In the genomic region with DNA sequence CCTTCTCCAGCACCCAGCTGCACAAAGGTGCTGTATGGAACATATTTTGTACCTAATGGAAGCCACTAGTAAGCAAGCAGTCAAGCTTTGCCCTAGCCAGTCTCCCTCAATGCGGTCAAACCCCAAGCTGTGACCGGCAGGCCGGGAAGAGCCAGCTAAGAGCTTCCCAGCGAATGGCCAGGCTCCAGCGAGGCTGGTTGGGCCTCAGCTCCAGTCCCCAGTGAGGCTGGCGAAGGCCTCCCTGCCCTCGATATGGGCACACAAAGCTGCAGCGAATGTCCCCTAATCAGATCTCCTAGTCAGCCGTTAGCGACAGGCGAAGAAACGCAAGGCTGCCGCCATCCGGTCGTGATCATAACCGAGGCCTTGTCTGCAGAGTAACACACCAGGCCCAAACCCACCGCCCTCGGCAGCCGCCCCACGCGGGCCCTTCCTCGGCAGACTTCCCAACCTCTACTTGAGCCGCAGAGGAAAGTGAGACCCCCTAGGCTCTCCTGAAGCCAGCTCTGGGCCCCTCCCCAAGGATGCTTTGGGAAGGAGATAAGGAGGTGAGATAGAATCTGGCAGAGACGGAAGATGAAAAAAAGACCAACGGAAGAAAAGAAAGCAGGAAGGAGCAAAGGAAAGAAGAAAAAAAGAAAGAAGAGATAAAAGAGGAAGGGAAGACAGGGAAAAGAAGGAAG, we compare ENCODE assay signal across 9 cellular contexts. TPM values are rescaled to one million over a fixed set of nuclear protein-coding genes. Genes with fewer than 3 reads are reported as not detected.
DNase-seq lines count a peak whose midpoint lies in the region; ATAC-seq and TF ChIP-seq lines count a peak whose summit lies in the region.
"Had no signal": no experiment of that assay in that cellular context is flagged by ENCODE, and none has a peak within 500 bp of the region (broad histone marks: within the 10 kb centered on the region; RNA-seq: fewer than 3 reads in every experiment).

No MANE protein-coding gene starts in this region.

- H3K4me3 ChIP-seq in adipocyte (ENCODE audit: low read length) = peak overlapping the region; percentile 94

- H3K4me3 Mint-ChIP-seq in IgD-negative memory B cell (peak overlapping the region; percentile 38 to 90 (median 76)), neural crest cell (peak overlapping the region; percentile 54)

- H3K9me3 Mint-ChIP-seq in IgD-negative memory B cell (peaks cover 0 to 13% (median 0%) of the 10 kb centered on the region in 3 donors), neural crest cell (no peaks in the 10 kb centered on the region)

- H3K9ac ChIP-seq in adipocyte (ENCODE audit: low read length) = peak overlapping the region; percentile 93

- peak overlapping the region; percentile 85 to 98 (median 95) for H3K27ac Mint-ChIP-seq in IgD-negative memory B cell
- H3K27ac Mint-ChIP-seq in neural crest cell (ENCODE audit: unreplicated experiment) = no peak overlapping the region

- no peaks in the 10 kb centered on the region for H3K36me3 ChIP-seq in adipocyte (ENCODE audit: control insufficient read depth, insufficient read depth, low read length, severe bottlenecking)

- DNase-seq in DMS79 (lab: John Stamatoyannopoulos, UW) = peak; percentile 63
- DNase-seq in adipocyte (ENCODE audit: low read depth) = no peak
- no peak for DNase-seq in neural crest cell (ENCODE audit: low read depth, low spot score)
- no peak for DNase-seq in pons (ENCODE audit: low spot score)
- no peak for DNase-seq in mucosa of gallbladder (ENCODE audit: low spot score)

- H3K36me3 Mint-ChIP-seq in IgD-negative memory B cell (peaks cover 3% of the 10 kb centered on the region), neural crest cell (ENCODE audit: low read depth) (peaks cover 9% of the 10 kb centered on the region)

- H3K9me3 ChIP-seq in adipocyte (ENCODE audit: control insufficient read depth, low read length) = no peaks in the 10 kb centered on the region

- H3K27me3 Mint-ChIP-seq in IgD-negative memory B cell (peaks cover 48% of the 10 kb centered on the region), neural crest cell (ENCODE audit: low read depth) (peaks cover 96% of the 10 kb centered on the region)

- H3K4me1 Mint-ChIP-seq in IgD-negative memory B cell (peaks cover 7 to 12% (median 9%) of the 10 kb centered on the region in 3 donors), neural crest cell (peaks cover 18% of the 10 kb centered on the region)

- no peak for TF ChIP-seq CTCF in neural crest cell (conservative IDR thresholded peaks at IDR 0.05)

- H3K27me3 ChIP-seq in adipocyte (replicated peaks; ENCODE audit: control insufficient read depth, insufficient read depth, low read length) = no peaks in the 10 kb centered on the region

- H3K4me1 ChIP-seq in adipocyte (ENCODE audit: control insufficient read depth, insufficient read depth, low read length) = peaks cover 39% of the 10 kb centered on the region

- ATAC-seq in GM18858 (IDR thresholded peaks at IDR 0.05; ENCODE audit: unreplicated experiment) = no peak
- ATAC-seq in GM18873 (IDR thresholded peaks at IDR 0.05; ENCODE audit: low FRiP score, unreplicated experiment) = no peak

RNA-seq across cellular contexts. Expression of gene HOXA9, which starts 3.1 kb away (rescaled TPM):
- polyA plus RNA-seq in IgD-negative memory B cell = 0.20 TPM
- total RNA-seq in neural crest cell (9.0 and 10.0 TPM in 2 replicates), mucosa of gallbladder (0.17 TPM)
- total RNA-seq: fibroblast of lung had no signal

RNA-seq across cellular contexts. Expression of gene HOXA10, which starts 5.7 kb away (rescaled TPM):
- polyA plus RNA-seq in IgD-negative memory B cell = 0.70 TPM
- 0.35 TPM in 1 of 2 replicates, not detected in the other for total RNA-seq in neural crest cell
- total RNA-seq in mucosa of gallbladder = 0.12 TPM

RNA-seq across cellular contexts. Expression of gene HOXA7, which starts 11.9 kb away (rescaled TPM):
- polyA plus RNA-seq in IgD-negative memory B cell = 1.0 TPM
- total RNA-seq in neural crest cell (7.1 and 8.8 TPM in 2 replicates), mucosa of gallbladder (not detected)

RNA-seq across cellular contexts. Expression of gene HOXA3, which starts 16.0 kb away (rescaled TPM):
- not detected for polyA plus RNA-seq in IgD-negative memory B cell
- total RNA-seq in neural crest cell (10.6 and 11.3 TPM in 2 replicates), mucosa of gallbladder (1.8 TPM)

RNA-seq across cellular contexts. Expression of gene HOXA11, which starts 16.6 kb away (rescaled TPM):
- not detected for polyA plus RNA-seq in IgD-negative memory B cell
- not detected in 2 replicates for total RNA-seq in neural crest cell
- not detected for total RNA-seq in mucosa of gallbladder
- total RNA-seq: fibroblast of lung had no signal
